Comparison of ENCODE assay signal across 1 cellular context in the genomic region with DNA sequence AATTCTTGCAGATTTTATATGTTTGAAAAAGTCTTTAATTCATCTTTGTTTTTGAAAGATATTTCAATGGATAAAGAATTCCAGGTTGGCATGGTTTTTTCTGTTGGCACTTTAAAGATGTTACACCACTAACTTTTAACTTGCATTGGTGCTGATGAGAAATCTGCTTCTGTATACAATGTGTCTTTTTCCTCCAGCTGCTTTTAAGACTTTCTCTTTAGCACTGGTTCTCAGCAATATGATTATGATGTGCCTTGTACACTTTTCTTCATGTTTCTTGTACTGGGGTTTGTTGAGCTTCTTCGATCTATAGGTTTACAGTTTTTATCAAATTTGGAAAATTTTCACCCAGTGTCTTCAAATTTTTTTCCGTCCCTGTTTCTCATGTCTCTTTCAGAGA.
TF ChIP-seq lines count a peak whose summit lies in the region.

No MANE protein-coding gene starts in this region.

TF ChIP-seq in HepG2, 621 proteins besides CTCF, POLR2A, EP300 and RAD21:
- TF ChIP-seq ZNF7 (CRISPR knock-in tag; IDR thresholded peaks at IDR 0.05) (peak; percentile 95), MAF1 (CRISPR knock-in tag; IDR thresholded peaks at IDR 0.05; ENCODE audit: borderline replicate concordance) (no peak)
